8 cellular contexts compared by ENCODE assay signal in the genomic region with DNA sequence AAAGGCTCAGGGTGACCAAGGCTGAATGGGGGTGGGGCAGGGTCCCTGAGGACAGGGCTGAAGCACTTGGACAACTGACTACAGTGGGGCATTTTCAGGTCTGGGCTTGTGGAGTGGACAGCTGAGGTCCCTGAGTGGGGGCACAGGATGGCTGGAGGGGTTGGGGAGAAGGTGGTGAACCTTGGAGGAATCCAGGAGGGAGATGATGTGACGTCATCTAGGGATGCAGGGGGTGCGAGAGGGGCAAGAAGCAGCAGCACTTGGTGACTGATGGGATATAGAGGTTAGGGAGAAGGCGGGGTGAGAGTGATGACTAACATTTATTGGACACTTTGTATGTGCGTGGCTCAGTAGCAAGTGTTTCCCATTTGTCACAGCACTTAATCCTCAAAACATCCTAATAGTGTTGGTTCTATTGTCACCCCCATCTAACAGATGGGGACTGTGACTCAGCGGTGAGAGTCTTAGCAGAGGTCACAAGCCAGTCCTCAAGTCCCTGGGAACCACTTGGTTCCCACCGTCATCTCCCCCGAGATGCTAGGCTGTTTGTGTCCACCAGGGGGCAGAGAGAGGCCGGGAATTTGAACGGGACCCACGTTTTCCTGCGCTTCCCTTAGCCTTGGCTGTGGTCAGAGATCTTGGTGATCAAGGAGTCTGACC. TPM values are rescaled to one million over a fixed set of nuclear protein-coding genes. Genes with fewer than 3 reads are reported as not detected.
DNase-seq lines count a peak whose midpoint lies in the region; ATAC-seq and FAIRE-seq lines count a peak whose summit lies in the region.

No MANE protein-coding gene starts in this region.

- H3K4me3 Mint-ChIP-seq in activated CD8-positive, alpha-beta memory T cell treated with anti-CD3 and anti-CD28 coated beads, Interleukin-2, amount 10 ng/mL, durations not matched to agents 7 days and 5 days, result no peak overlapping the region
- H3K4me3 Mint-ChIP-seq in stimulated activated naive CD8-positive, alpha-beta T cell treated with anti-CD3 and anti-CD28 coated beads, Interleukin-15, amount 100 ng/mL, for 72 hours, result peak overlapping the region in 1 of 2 donors; percentile 65

- no peaks in the 10 kb centered on the region for H3K36me3 Mint-ChIP-seq in activated CD8-positive, alpha-beta memory T cell treated with anti-CD3 and anti-CD28 coated beads, Interleukin-2, amount 10 ng/mL, durations not matched to agents 7 days and 5 days

- FAIRE-seq in endometrium (lab: Jason Lieb, UNC), result peak; percentile 77

- ATAC-seq in GM19438 (IDR thresholded peaks at IDR 0.05; ENCODE audit: low read depth, unreplicated experiment) (peak; percentile 41), HG03460 (IDR thresholded peaks at IDR 0.05; ENCODE audit: unreplicated experiment) (peak; percentile 44)
- ATAC-seq in activated CD8-positive, alpha-beta memory T cell treated with anti-CD3 and anti-CD28 coated beads, Interleukin-2, amount 10 ng/mL, durations not matched to agents 7 days and 5 days, result peak; percentile 68
- ATAC-seq in stimulated activated naive CD8-positive, alpha-beta T cell treated with anti-CD3 and anti-CD28 coated beads, Interleukin-15, amount 100 ng/mL, for 72 hours, result peak; percentile 74

- H3K27ac Mint-ChIP-seq in activated CD8-positive, alpha-beta memory T cell treated with anti-CD3 and anti-CD28 coated beads, Interleukin-2, amount 10 ng/mL, durations not matched to agents 7 days and 5 days, result peak overlapping the region; percentile 30
- H3K27ac Mint-ChIP-seq in stimulated activated naive CD8-positive, alpha-beta T cell treated with anti-CD3 and anti-CD28 coated beads, Interleukin-15, amount 100 ng/mL, for 72 hours, result no peak overlapping the region

- peak; percentile 93 for DNase-seq in Caki2 (ENCODE audit: low read depth)
- DNase-seq in NCI-H82 treated with DMSO at 0.1 percent for 48 hours (lab: John Stamatoyannopoulos, UW; ENCODE audit: unreplicated experiment), result peak; percentile 84
- DNase-seq in activated CD8-positive, alpha-beta memory T cell treated with anti-CD3 and anti-CD28 coated beads, Interleukin-2, amount 10 ng/mL, durations not matched to agents 7 days and 5 days, result peak; percentile 57
- peak; percentile 11 for DNase-seq in middle frontal gyrus (ENCODE audit: extremely low spot score, low spot score)
- peak; percentile 56 to 66 for DNase-seq in stimulated activated naive CD8-positive, alpha-beta T cell treated with anti-CD3 and anti-CD28 coated beads, Interleukin-15, amount 100 ng/mL, for 72 hours

- in situ Hi-C loops in Caki2 (cut with HindIII; ENCODE audit: low pct_unique_long_range_greater_than_20kb, low sequenced_read_pairs), result no loop called here

- CTCF ChIA-PET in activated CD8-positive, alpha-beta memory T cell treated with anti-CD3 and anti-CD28 coated beads, Interleukin-2, amount 10 ng/mL, durations not matched to agents 7 days and 5 days (lab: Charles Lee), result interaction anchor here (0.5 to 3.3 kb wide), 21 partner anchors 12 to 482 kb away, joined by 3 to 37 read pairs (median 4); a partner anchor contains a TSS

- peaks cover 5% of the 10 kb centered on the region for H3K4me1 Mint-ChIP-seq in activated CD8-positive, alpha-beta memory T cell treated with anti-CD3 and anti-CD28 coated beads, Interleukin-2, amount 10 ng/mL, durations not matched to agents 7 days and 5 days
- H3K4me1 Mint-ChIP-seq in stimulated activated naive CD8-positive, alpha-beta T cell treated with anti-CD3 and anti-CD28 coated beads, Interleukin-15, amount 100 ng/mL, for 72 hours, result peaks cover 31% of the 10 kb centered on the region

- H3K9me3 Mint-ChIP-seq in activated CD8-positive, alpha-beta memory T cell treated with anti-CD3 and anti-CD28 coated beads, Interleukin-2, amount 10 ng/mL, durations not matched to agents 7 days and 5 days (ENCODE audit: low read depth), result no peaks in the 10 kb centered on the region
- H3K9me3 Mint-ChIP-seq in stimulated activated naive CD8-positive, alpha-beta T cell treated with anti-CD3 and anti-CD28 coated beads, Interleukin-15, amount 100 ng/mL, for 72 hours, result no peaks in the 10 kb centered on the region

- peaks cover 18% of the 10 kb centered on the region for H3K27me3 Mint-ChIP-seq in activated CD8-positive, alpha-beta memory T cell treated with anti-CD3 and anti-CD28 coated beads, Interleukin-2, amount 10 ng/mL, durations not matched to agents 7 days and 5 days
- peaks cover 54% of the 10 kb centered on the region for H3K27me3 Mint-ChIP-seq in stimulated activated naive CD8-positive, alpha-beta T cell treated with anti-CD3 and anti-CD28 coated beads, Interleukin-15, amount 100 ng/mL, for 72 hours

RNA-seq across cellular contexts. Expression of a gene that starts 27.9 kb away (rescaled TPM):
- total RNA-seq in Caki2 (2014; rRNA removed; shearing (Covaris generic); ENCODE audit: low replicate concordance), result 1.7 and 5.7 TPM in 2 replicates
- under 1 TPM; 0.47 to 0.61 TPM for total RNA-seq in activated CD8-positive, alpha-beta memory T cell treated with anti-CD3 and anti-CD28 coated beads, Interleukin-2, amount 10 ng/mL, durations not matched to agents 7 days and 5 days

RNA-seq across cellular contexts. Expression of a gene that starts 45.4 kb away (rescaled TPM):
- 1.1 and 4.3 TPM in 2 replicates for total RNA-seq in Caki2 (2014; rRNA removed; shearing (Covaris generic); ENCODE audit: low replicate concordance)
- 1 to 10 TPM in 1 of 2 experiments, under 1 TPM in 1; 0.82 to 1.0 TPM for total RNA-seq in activated CD8-positive, alpha-beta memory T cell treated with anti-CD3 and anti-CD28 coated beads, Interleukin-2, amount 10 ng/mL, durations not matched to agents 7 days and 5 days

Comparison
In these comparisons a context has a peak if more than half of its experiments do, and no peak if none do; other contexts are left out.
1. Peak in every context shown above with its lines: DNase-seq and ATAC-seq.
2. DNase-seq: peak in every context shown above with its lines; median percentile 93 in Caki2; 84 in NCI-H82 treated with DMSO at 0.1 percent for 48 hours; 61 in stimulated activated naive CD8-positive, alpha-beta T cell treated with anti-CD3 and anti-CD28 coated beads, Interleukin-15, amount 100 ng/mL, for 72 hours; 57 in activated CD8-positive, alpha-beta memory T cell treated with anti-CD3 and anti-CD28 coated beads, Interleukin-2, amount 10 ng/mL, durations not matched to agents 7 days and 5 days; 11 in middle frontal gyrus.